ENCODE assay signal across 1 cellular context in genomic region chr16:85449195-85449884, GRCh38.
A peak's percentile ranks its signal among the peaks of the same experiment; 100 is the strongest.
TF ChIP-seq lines count a peak whose summit lies in the region.

No MANE protein-coding gene starts in this region.

TF ChIP-seq in HepG2, 621 proteins besides CTCF, POLR2A, EP300 and RAD21 (continued from another document and continues in another):
- peak; percentile 65; the same call in 1 of the 2 replicates for TF ChIP-seq PAXIP1 (CRISPR knock-in tag; conservative IDR thresholded peaks at IDR 0.05)
- no peak for TF ChIP-seq U2AF1 (optimal IDR thresholded peaks at IDR 0.05; ENCODE audit: low read depth, low read length)
- peak; percentile 45; the same call in 1 of the 2 replicates for TF ChIP-seq ZNF225 (CRISPR knock-in tag; IDR thresholded peaks at IDR 0.05)
- no peak for TF ChIP-seq RERE (CRISPR knock-in tag; IDR thresholded peaks at IDR 0.05; ENCODE audit: low read depth)
- no peak for TF ChIP-seq CENPX (CRISPR knock-in tag; IDR thresholded peaks at IDR 0.05)
- no peak for TF ChIP-seq ZNF280D (CRISPR knock-in tag; IDR thresholded peaks at IDR 0.05)
- TF ChIP-seq ZNF224 (CRISPR knock-in tag; IDR thresholded peaks at IDR 0.05): 0 out of 2 replicates have a peak, but pooled peaks have one; percentile 29
- no peak for TF ChIP-seq EHMT2 (IDR thresholded peaks at IDR 0.05; ENCODE audit: borderline replicate concordance, low read depth, low read length)
- TF ChIP-seq ETS1 (CRISPR knock-in tag; IDR thresholded peaks at IDR 0.05): no peak
- no peak for TF ChIP-seq ZSCAN5A (CRISPR knock-in tag; IDR thresholded peaks at IDR 0.05; ENCODE audit: borderline replicate concordance)
- TF ChIP-seq NFE2 (CRISPR knock-in tag; IDR thresholded peaks at IDR 0.05): no peak
- 0 out of 2 replicates have a peak, but pooled peaks have one; percentile 74 for TF ChIP-seq ZNF557 (CRISPR knock-in tag; IDR thresholded peaks at IDR 0.05)
- no peak for TF ChIP-seq MYPOP (CRISPR knock-in tag; IDR thresholded peaks at IDR 0.05)
- TF ChIP-seq ZNF282 (IDR thresholded peaks at IDR 0.05; ENCODE audit: partially characterized antibody): no peak
- no peak for TF ChIP-seq KLF9 (CRISPR knock-in tag; IDR thresholded peaks at IDR 0.05; ENCODE audit: low read depth)
- no peak for TF ChIP-seq HMG20A (CRISPR knock-in tag; IDR thresholded peaks at IDR 0.05; ENCODE audit: borderline replicate concordance)
- no peak for TF ChIP-seq ZNF615 (CRISPR knock-in tag; IDR thresholded peaks at IDR 0.05; ENCODE audit: borderline replicate concordance)
- no peak for TF ChIP-seq ZSCAN12 (CRISPR knock-in tag; IDR thresholded peaks at IDR 0.05)
- TF ChIP-seq ZXDC (CRISPR knock-in tag; IDR thresholded peaks at IDR 0.05): no peak
- TF ChIP-seq E2F1 (CRISPR knock-in tag; IDR thresholded peaks at IDR 0.05): 0 out of 2 replicates have a peak, but pooled peaks have one; percentile 3
- 0 out of 2 replicates have a peak, but pooled peaks have one; percentile 16 for TF ChIP-seq HNF4G (IDR thresholded peaks at IDR 0.05; ENCODE audit: borderline replicate concordance, low read depth, low read length)
- TF ChIP-seq HNF4G (CRISPR knock-in tag; IDR thresholded peaks at IDR 0.05; ENCODE audit: borderline replicate concordance, low read depth): 0 out of 2 replicates have a peak, but pooled peaks have one; percentile 18
- TF ChIP-seq TMF1 (CRISPR knock-in tag; IDR thresholded peaks at IDR 0.05; ENCODE audit: low read depth): no peak
- no peak for TF ChIP-seq TFE3 (CRISPR knock-in tag; IDR thresholded peaks at IDR 0.05)
